27 cellular contexts compared by ENCODE assay signal in the genomic region with DNA sequence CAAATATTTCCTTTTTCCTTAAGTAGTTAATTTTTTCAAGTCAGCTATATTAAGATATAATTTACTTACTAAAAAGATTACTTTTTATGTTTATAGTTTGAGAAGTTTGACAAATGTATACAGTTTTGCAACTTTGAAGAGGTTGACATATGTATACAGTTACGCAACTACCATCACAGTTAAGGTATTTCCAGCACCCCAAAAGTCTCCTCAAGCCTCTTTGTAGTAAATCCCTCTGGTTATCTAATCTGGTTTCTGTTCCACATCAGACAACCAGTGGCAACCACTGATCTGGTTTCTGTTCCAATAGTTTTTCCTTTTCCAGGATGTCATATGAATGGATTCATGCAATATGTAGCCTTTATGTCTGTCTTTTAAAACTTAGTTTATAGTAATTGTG. TPM values are rescaled to one million over a fixed set of nuclear protein-coding genes. Genes with fewer than 3 reads are reported as not detected.
"Had no signal": no experiment of that assay in that cellular context is flagged by ENCODE, and none has a peak within 500 bp of the region (broad histone marks: within the 10 kb centered on the region; RNA-seq: fewer than 3 reads in every experiment).

No MANE protein-coding gene starts in this region.

- H3K4me1 ChIP-seq: breast epithelium, Peyer's patch had no signal

- H3K27me3 ChIP-seq: adrenal gland, breast epithelium, Peyer's patch had no signal

- H3K27ac ChIP-seq: adrenal gland, breast epithelium, Peyer's patch, RWPE1 had no signal

- H3K36me3 ChIP-seq: adrenal gland, Peyer's patch had no signal

- ATAC-seq: activated CD4-positive, CD25-positive, alpha-beta regulatory T cell treated with anti-CD3 and anti-CD28 coated beads, Interleukin-2, amount 50 U/mL, for 24 hours; activated CD8-positive, alpha-beta T cell treated with anti-CD3 and anti-CD28 coated beads, Interleukin-2, amount 10 ng/mL, durations not matched to agents 7 days and 5 days had no signal

- H3K9me3 ChIP-seq: adrenal gland, breast epithelium, Peyer's patch had no signal

- H3K4me3 ChIP-seq: adrenal gland, breast epithelium, Peyer's patch had no signal

- DNase-seq: activated CD4-positive, alpha-beta T cell treated with anti-CD3 and anti-CD28 coated beads for 4 hours; activated CD4-positive, alpha-beta T cell treated with anti-CD3 and anti-CD28 coated beads, Interleukin-2, amount 50 U/mL, for 4 hours; activated CD8-positive, alpha-beta memory T cell treated with anti-CD3 and anti-CD28 coated beads, Interleukin-2, amount 50 U/mL, for 48 hours; activated CD8-positive, alpha-beta T cell treated with anti-CD3 and anti-CD28 coated beads, Interleukin-2, amount 10 ng/mL, durations not matched to agents 7 days and 5 days; activated naive CD4-positive, alpha-beta T cell treated with anti-CD3 and anti-CD28 coated beads, Interleukin-2, amount 50 U/mL, for 16 hours; activated naive CD8-positive, alpha-beta T cell treated with anti-CD3 and anti-CD28 coated beads, Interleukin-2, amount 10 ng/mL, durations not matched to agents 7 days and 5 days; activated T-cell treated with anti-CD3 and anti-CD28 coated beads, Interleukin-2, amount 50 U/mL, for 1 hour; adrenal gland; aorta; Karpas-422; MM.1S; NCI-H1092 treated with DMSO at 0.1 percent for 48 hours; NCI-H1417 treated with DMSO at 0.1 percent for 48 hours; NCI-H1694; NCI-H2029; NCI-H2107; NCI-H2171 treated with DMSO at 0.1 percent for 48 hours; NCI-H226; NCI-H526; NCI-H774; Peyer's patch; Right ventricle myocardium superior had no signal

RNA-seq across cellular contexts. Expression of a gene that starts 51.7 kb away (rescaled TPM):
- total RNA-seq: activated CD8-positive, alpha-beta T cell treated with anti-CD3 and anti-CD28 coated beads, Interleukin-2, amount 10 ng/mL, durations not matched to agents 7 days and 5 days; activated naive CD8-positive, alpha-beta T cell treated with anti-CD3 and anti-CD28 coated beads, Interleukin-2, amount 10 ng/mL, durations not matched to agents 7 days and 5 days; NCI-H460; T-helper 2 cell treated with Interferon-gamma antibody and Interleukin-4, amounts not matched to agents 100 ng/mL and 5 ng/mL, for 36 hours had no signal
